27 cellular contexts compared by ENCODE assay signal in the genomic region with DNA sequence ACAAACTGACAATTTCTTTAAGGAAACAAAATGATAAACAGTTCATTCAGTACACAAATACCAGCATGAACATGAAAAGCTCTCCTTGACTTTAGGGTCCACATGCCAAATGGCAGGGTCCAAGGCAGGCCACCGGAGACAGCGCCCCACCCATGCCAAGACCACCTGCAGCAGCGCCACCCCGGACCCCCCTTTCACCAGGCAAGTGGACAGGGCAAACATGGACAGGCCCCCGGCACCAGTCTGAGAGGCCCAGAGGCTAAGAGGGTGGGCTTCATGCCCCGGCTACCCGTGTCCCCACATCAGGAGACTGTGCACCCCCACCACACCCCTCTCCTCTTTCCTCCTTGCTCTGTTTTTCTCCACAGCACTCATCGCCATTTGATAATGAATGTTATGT. TPM values are rescaled to one million over a fixed set of nuclear protein-coding genes. Genes with fewer than 3 reads are reported as not detected.
"Had no signal": no experiment of that assay in that cellular context is flagged by ENCODE, and none has a peak within 500 bp of the region (broad histone marks: within the 10 kb centered on the region; RNA-seq: fewer than 3 reads in every experiment).

No MANE protein-coding gene starts in this region.

- H3K36me3 ChIP-seq: esophagus muscularis mucosa, gastrocnemius medialis, heart right ventricle, left ventricle myocardium inferior, right atrium auricular region, tibial artery, upper lobe of left lung, uterus had no signal

- H3K4me1 ChIP-seq: gastrocnemius medialis, tibial artery, uterus had no signal

- H3K4me3 Mint-ChIP-seq: immature natural killer cell, nephron had no signal

- DNase-seq: cerebellar nuclear complex; effector CD4-positive, alpha-beta T cell; gastrocnemius medialis; heart right ventricle; hypothalamus; immature natural killer cell; left cardiac atrium; left ventricle myocardium inferior; mesenchymal stem cell; midbrain; naive B cell; small intestine; stimulated activated CD4-positive, alpha-beta T cell treated with anti-CD3 and anti-CD28 coated beads, Interleukin-2, amount 100 ng/mL, for 48 hours; stimulated activated naive CD8-positive, alpha-beta T cell treated with anti-CD3 and anti-CD28 coated beads, Interleukin-15, Interleukin-2, amounts not matched to agents 100 U/mL and 50 U/mL, for 24 hours; tibial artery; upper lobe of left lung; uterus had no signal

- H3K27ac ChIP-seq: epithelial cell of prostate, esophagus muscularis mucosa, gastrocnemius medialis, heart right ventricle, left ventricle myocardium inferior, right atrium auricular region, tibial artery, upper lobe of left lung, uterus had no signal

- H3K27ac Mint-ChIP-seq: immature natural killer cell, nephron had no signal

- H3K9me3 ChIP-seq: esophagus muscularis mucosa, gastrocnemius medialis, heart right ventricle, left ventricle myocardium inferior, right atrium auricular region, tibial artery, upper lobe of left lung, uterus had no signal

- H3K27me3 ChIP-seq: right atrium auricular region, upper lobe of left lung, uterus had no signal

- ATAC-seq: gastrocnemius medialis; heart right ventricle; left cardiac atrium; stimulated activated naive CD8-positive, alpha-beta T cell treated with anti-CD3 and anti-CD28 coated beads, Interleukin-15, Interleukin-2, amounts not matched to agents 100 U/mL and 50 U/mL, for 24 hours had no signal

- H3K4me3 ChIP-seq: esophagus muscularis mucosa, gastrocnemius medialis, heart right ventricle, left ventricle myocardium inferior, lung, right atrium auricular region, tibial artery, upper lobe of left lung, uterus had no signal

- H3K9me3 Mint-ChIP-seq: immature natural killer cell, naive B cell, nephron had no signal

- H3K36me3 Mint-ChIP-seq: naive B cell had no signal

- FAIRE-seq: colon, keratinocyte, small intestine had no signal

RNA-seq across cellular contexts. Expression of gene ASGR2, which starts 14.7 kb away (rescaled TPM):
- total RNA-seq: fibroblast of villous mesenchyme, osteocyte, temporal lobe, uterus had no signal
- polyA plus RNA-seq: keratinocyte had no signal

RNA-seq across cellular contexts. Expression of gene CLEC10A, which starts 49.3 kb away (rescaled TPM):
- total RNA-seq: fibroblast of villous mesenchyme, osteocyte, temporal lobe had no signal
- polyA plus RNA-seq: keratinocyte had no signal
